1 cellular context compared by ENCODE assay signal in the genomic region with DNA sequence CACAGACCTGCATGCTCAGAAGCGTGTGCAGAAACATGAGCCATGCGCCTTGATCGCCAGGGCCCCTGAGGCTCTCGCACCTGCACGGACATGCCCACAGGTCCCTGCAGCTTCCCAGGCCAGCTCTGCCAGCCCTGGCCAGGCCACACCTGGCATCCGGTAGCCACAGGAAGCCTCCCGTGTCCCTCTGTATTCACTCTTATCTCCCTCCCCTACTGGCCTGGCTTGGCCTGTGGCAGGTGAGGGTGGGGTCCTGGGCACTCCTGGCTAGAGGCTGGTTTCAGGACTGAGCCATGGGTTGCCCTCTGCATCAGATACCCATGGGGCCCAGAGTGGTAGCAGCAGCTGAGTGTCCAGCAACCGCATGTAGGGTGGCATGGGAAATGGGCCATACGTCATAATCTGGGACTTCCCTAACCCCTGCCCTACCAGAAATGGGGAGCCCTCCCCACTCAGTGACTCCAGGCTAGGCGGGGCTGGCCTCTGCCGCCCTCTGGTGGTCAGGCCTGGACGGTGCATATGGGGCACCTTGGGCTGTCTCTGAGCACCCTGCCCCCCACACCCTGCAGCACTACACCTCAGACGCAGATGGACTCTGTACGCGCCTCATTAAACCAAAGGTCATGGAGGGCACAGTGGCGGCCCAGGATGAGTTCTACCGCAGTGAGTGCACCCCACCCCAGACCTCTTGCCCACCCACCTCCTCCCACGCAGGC.
TF ChIP-seq lines count a peak whose summit lies in the region.

No MANE protein-coding gene starts in this region.

TF ChIP-seq in K562, 482 proteins besides CTCF, POLR2A, EP300 and RAD21 (continued from another document and continues in another):
- TF ChIP-seq, protein P1, sequence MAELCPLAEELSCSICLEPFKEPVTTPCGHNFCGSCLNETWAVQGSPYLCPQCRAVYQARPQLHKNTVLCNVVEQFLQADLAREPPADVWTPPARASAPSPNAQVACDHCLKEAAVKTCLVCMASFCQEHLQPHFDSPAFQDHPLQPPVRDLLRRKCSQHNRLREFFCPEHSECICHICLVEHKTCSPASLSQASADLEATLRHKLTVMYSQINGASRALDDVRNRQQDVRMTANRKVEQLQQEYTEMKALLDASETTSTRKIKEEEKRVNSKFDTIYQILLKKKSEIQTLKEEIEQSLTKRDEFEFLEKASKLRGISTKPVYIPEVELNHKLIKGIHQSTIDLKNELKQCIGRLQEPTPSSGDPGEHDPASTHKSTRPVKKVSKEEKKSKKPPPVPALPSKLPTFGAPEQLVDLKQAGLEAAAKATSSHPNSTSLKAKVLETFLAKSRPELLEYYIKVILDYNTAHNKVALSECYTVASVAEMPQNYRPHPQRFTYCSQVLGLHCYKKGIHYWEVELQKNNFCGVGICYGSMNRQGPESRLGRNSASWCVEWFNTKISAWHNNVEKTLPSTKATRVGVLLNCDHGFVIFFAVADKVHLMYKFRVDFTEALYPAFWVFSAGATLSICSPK (IDR thresholded peaks at IDR 0.05; ENCODE audit: borderline replicate concordance), result no peak
- no peak for TF ChIP-seq BMI1 (IDR thresholded peaks at IDR 0.05; ENCODE audit: low read length)
- no peak; the same call in 1 of the 2 replicates for TF ChIP-seq ZBTB7A (IDR thresholded peaks at IDR 0.05; ENCODE audit: borderline replicate concordance, control insufficient read depth, low read depth, low read length)
- no peak for TF ChIP-seq NR1H2 (CRISPR knock-in tag; IDR thresholded peaks at IDR 0.05)
- no peak for TF ChIP-seq ETV5 (CRISPR knock-in tag; IDR thresholded peaks at IDR 0.05; ENCODE audit: low read depth)
- TF ChIP-seq, protein P2, sequence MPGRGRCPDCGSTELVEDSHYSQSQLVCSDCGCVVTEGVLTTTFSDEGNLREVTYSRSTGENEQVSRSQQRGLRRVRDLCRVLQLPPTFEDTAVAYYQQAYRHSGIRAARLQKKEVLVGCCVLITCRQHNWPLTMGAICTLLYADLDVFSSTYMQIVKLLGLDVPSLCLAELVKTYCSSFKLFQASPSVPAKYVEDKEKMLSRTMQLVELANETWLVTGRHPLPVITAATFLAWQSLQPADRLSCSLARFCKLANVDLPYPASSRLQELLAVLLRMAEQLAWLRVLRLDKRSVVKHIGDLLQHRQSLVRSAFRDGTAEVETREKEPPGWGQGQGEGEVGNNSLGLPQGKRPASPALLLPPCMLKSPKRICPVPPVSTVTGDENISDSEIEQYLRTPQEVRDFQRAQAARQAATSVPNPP (IDR thresholded peaks at IDR 0.05; ENCODE audit: borderline replicate concordance, insufficient read depth, insufficient read length), result no peak
- no peak for TF ChIP-seq BCOR (IDR thresholded peaks at IDR 0.05)
- TF ChIP-seq, protein P3, sequence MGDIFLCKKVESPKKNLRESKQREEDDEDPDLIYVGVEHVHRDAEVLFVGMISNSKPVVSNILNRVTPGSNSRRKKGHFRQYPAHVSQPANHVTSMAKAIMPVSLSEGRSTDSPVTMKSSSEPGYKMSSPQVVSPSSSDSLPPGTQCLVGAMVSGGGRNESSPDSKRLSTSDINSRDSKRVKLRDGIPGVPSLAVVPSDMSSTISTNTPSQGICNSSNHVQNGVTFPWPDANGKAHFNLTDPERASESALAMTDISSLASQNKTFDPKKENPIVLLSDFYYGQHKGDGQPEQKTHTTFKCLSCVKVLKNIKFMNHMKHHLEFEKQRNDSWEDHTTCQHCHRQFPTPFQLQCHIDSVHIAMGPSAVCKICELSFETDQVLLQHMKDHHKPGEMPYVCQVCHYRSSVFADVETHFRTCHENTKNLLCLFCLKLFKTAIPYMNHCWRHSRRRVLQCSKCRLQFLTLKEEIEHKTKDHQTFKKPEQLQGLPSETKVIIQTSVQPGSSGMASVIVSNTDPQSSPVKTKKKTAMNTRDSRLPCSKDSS (IDR thresholded peaks at IDR 0.05; ENCODE audit: low read depth, partially characterized antibody), result no peak
- no peak for TF ChIP-seq CBFA2T3 (IDR thresholded peaks at IDR 0.05)
- TF ChIP-seq, protein P4, sequence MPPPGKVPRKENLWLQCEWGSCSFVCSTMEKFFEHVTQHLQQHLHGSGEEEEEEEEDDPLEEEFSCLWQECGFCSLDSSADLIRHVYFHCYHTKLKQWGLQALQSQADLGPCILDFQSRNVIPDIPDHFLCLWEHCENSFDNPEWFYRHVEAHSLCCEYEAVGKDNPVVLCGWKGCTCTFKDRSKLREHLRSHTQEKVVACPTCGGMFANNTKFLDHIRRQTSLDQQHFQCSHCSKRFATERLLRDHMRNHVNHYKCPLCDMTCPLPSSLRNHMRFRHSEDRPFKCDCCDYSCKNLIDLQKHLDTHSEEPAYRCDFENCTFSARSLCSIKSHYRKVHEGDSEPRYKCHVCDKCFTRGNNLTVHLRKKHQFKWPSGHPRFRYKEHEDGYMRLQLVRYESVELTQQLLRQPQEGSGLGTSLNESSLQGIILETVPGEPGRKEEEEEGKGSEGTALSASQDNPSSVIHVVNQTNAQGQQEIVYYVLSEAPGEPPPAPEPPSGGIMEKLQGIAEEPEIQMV (tag; conservative IDR thresholded peaks at IDR 0.05; ENCODE audit: low read depth), result no peak
- no peak; the same call in 1 of the 2 replicates for TF ChIP-seq MIER1 (IDR thresholded peaks at IDR 0.05; ENCODE audit: low read depth)
- no peak for TF ChIP-seq HSF4 (CRISPR knock-in tag; IDR thresholded peaks at IDR 0.05; ENCODE audit: borderline replicate concordance)
- TF ChIP-seq ZNF24 (IDR thresholded peaks at IDR 0.05), result peak; percentile 58; the same call in 1 of the 2 replicates
- no peak for TF ChIP-seq FOS (IDR thresholded peaks at IDR 0.05; ENCODE audit: extremely low read depth, insufficient read length)
- TF ChIP-seq ZBTB8A (IDR thresholded peaks at IDR 0.05; ENCODE audit: partially characterized antibody), result no peak
- peak; percentile 75 for TF ChIP-seq ESRRA (IDR thresholded peaks at IDR 0.05; ENCODE audit: borderline replicate concordance, low read depth)
- TF ChIP-seq SLC30A9 (CRISPR knock-in tag; IDR thresholded peaks at IDR 0.05), result no peak
- TF ChIP-seq HOXB6 (CRISPR knock-in tag; IDR thresholded peaks at IDR 0.05; ENCODE audit: borderline replicate concordance), result no peak
- no peak for TF ChIP-seq TSC22D4 (tag; IDR thresholded peaks at IDR 0.05)
- 0 out of 4 replicates have a peak, but pooled peaks of 1 of the 2 experiments have one; percentile 35 for TF ChIP-seq RCOR1 (IDR thresholded peaks at IDR 0.05; ENCODE audit: borderline replicate concordance in 1 of 2, low read depth in 2 of 2, low read length in 2 of 2)
- no peak for TF ChIP-seq ZFP1 (CRISPR knock-in tag; IDR thresholded peaks at IDR 0.05)
- TF ChIP-seq CREB1 (IDR thresholded peaks at IDR 0.05), result no peak
- TF ChIP-seq CREB1 (CRISPR knock-in tag; IDR thresholded peaks at IDR 0.05), result no peak
- TF ChIP-seq LCOR (CRISPR knock-in tag; IDR thresholded peaks at IDR 0.05), result no peak
- TF ChIP-seq POLR3A (IDR thresholded peaks at IDR 0.05; ENCODE audit: borderline replicate concordance, extremely low read depth, insufficient read depth, insufficient read length), result no peak
- TF ChIP-seq CBX1 (IDR thresholded peaks at IDR 0.05; ENCODE audit: low read depth), result no peak
- TF ChIP-seq POLR2AphosphoS2 (IDR thresholded peaks at IDR 0.05; ENCODE audit: low read length), result peak; percentile 46; the same call in 1 of the 2 replicates
- TF ChIP-seq, protein P5, sequence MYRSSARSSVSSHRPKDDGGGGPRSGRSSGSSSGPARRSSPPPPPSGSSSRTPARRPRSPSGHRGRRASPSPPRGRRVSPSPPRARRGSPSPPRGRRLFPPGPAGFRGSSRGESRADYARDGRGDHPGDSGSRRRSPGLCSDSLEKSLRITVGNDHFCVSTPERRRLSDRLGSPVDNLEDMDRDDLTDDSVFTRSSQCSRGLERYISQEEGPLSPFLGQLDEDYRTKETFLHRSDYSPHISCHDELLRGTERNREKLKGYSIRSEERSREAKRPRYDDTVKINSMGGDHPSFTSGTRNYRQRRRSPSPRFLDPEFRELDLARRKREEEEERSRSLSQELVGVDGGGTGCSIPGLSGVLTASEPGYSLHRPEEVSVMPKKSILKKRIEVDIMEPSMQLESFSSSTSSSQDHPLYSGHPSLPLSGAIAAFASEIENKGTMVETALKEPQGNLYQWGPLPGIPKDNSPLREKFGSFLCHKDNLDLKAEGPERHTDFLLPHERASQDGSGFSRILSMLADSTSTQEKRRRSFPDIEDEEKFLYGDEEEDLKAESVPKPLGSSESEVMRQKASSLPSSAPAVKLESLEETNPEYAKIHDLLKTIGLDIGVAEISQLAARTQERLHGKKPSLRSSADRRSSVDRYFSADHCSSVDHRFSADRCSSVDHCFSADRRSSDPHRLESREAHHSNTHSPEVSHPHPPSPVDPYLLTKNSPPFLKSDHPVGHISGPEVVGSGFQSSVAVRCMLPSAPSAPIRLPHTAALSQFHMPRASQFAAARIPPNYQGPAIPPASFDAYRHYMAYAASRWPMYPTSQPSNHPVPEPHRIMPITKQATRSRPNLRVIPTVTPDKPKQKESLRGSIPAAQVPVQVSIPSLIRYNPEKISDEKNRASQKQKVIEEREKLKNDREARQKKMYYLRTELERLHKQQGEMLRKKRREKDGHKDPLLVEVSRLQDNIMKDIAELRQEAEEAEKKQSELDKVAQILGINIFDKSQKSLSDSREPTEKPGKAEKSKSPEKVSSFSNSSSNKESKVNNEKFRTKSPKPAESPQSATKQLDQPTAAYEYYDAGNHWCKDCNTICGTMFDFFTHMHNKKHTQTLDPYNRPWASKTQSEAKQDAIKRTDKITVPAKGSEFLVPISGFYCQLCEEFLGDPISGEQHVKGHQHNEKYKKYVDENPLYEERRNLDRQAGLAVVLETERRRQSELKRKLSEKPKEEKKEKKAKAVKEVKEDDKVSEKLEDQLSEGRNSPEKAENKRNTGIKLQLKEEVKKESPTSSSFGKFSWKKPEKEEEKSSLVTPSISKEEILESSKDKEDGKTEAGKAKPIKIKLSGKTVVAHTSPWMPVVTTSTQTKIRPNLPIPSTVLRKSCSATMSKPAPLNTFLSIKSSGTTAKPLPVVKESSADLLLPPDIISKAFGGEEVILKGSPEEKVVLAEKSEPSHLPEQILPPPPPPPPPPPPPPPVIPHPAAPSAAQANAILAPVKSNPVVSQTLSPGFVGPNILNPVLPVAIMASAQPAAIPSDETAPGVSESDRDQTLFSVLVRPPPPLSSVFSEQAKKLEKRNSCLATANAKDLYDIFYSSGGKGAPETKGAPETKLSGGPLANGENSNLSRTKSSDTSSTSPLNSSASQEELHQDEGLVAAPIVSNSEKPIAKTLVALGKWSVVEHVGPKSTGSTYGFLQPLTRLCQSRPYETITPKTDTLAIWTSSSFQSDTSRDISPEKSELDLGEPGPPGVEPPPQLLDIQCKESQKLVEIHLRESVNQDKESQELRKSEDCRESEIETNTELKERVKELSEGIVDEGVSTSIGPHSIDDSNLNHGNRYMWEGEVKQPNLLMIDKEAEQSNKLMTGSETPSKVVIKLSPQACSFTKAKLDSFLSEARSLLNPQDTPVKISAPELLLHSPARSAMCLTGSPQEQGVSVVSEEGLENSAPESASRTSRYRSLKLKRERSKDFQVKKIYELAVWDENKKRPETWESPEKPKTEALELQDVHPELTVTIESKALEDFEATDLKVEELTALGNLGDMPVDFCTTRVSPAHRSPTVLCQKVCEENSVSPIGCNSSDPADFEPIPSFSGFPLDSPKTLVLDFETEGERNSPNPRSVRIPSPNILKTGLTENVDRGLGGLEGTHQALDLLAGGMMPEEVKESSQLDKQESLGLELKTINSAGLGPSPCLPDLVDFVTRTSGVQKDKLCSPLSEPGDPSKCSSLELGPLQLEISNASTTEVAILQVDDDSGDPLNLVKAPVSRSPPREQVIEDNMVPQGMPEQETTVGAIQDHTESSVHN (IDR thresholded peaks at IDR 0.05; ENCODE audit: borderline replicate concordance in 1 of 2, low read depth in 1 of 2), result no peak
- no peak for TF ChIP-seq SMAD3 (CRISPR knock-in tag; conservative IDR thresholded peaks at IDR 0.05)
- no peak for TF ChIP-seq DMBX1 (CRISPR knock-in tag; IDR thresholded peaks at IDR 0.05; ENCODE audit: borderline replicate concordance)
- TF ChIP-seq MCM5 (IDR thresholded peaks at IDR 0.05; ENCODE audit: low read depth), result no peak
- no peak for TF ChIP-seq HNRNPLL (IDR thresholded peaks at IDR 0.05; ENCODE audit: low read depth, low read length, poor library complexity, severe bottlenecking)
- TF ChIP-seq DIDO1 (tag; IDR thresholded peaks at IDR 0.05; ENCODE audit: low read depth), result no peak
- TF ChIP-seq, protein P6, sequence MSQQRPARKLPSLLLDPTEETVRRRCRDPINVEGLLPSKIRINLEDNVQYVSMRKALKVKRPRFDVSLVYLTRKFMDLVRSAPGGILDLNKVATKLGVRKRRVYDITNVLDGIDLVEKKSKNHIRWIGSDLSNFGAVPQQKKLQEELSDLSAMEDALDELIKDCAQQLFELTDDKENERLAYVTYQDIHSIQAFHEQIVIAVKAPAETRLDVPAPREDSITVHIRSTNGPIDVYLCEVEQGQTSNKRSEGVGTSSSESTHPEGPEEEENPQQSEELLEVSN (IDR thresholded peaks at IDR 0.05; ENCODE audit: borderline replicate concordance in 1 of 2, extremely low read depth in 1 of 2, insufficient read depth in 1 of 2, insufficient read length in 1 of 2, low read depth in 1 of 2, low read length in 1 of 2, poor library complexity in 1 of 2, severe bottlenecking in 1 of 2), result no peak
- no peak for TF ChIP-seq HMG20B (CRISPR knock-in tag; IDR thresholded peaks at IDR 0.05)
- TF ChIP-seq DNMT1 (IDR thresholded peaks at IDR 0.05), result no peak
- TF ChIP-seq NR2C2 (CRISPR knock-in tag; IDR thresholded peaks at IDR 0.05), result 0 out of 2 replicates have a peak, but pooled peaks have one; percentile 41
- TF ChIP-seq NR2C2 (tag; IDR thresholded peaks at IDR 0.05), result no peak
- no peak for TF ChIP-seq FOXJ2 (tag; IDR thresholded peaks at IDR 0.05)
- TF ChIP-seq SP1 (CRISPR knock-in tag; IDR thresholded peaks at IDR 0.05), result no peak
- TF ChIP-seq ZSCAN32 (CRISPR knock-in tag; IDR thresholded peaks at IDR 0.05), result no peak
- 0 out of 4 replicates have a peak, but pooled peaks of 1 of the 2 experiments have one; percentile 11 for TF ChIP-seq TBL1XR1 (IDR thresholded peaks at IDR 0.05; ENCODE audit: low read length in 2 of 2)
- TF ChIP-seq GATAD2B (IDR thresholded peaks at IDR 0.05; ENCODE audit: borderline replicate concordance), result no peak
- TF ChIP-seq SREBF1 (IDR thresholded peaks at IDR 0.05; ENCODE audit: borderline replicate concordance, low read depth, low read length), result no peak
- TF ChIP-seq TAF15 (IDR thresholded peaks at IDR 0.05; ENCODE audit: low read depth, low read length), result no peak
- TF ChIP-seq CHD1 (IDR thresholded peaks at IDR 0.05; ENCODE audit: low read length), result no peak
- TF ChIP-seq, protein P7, sequence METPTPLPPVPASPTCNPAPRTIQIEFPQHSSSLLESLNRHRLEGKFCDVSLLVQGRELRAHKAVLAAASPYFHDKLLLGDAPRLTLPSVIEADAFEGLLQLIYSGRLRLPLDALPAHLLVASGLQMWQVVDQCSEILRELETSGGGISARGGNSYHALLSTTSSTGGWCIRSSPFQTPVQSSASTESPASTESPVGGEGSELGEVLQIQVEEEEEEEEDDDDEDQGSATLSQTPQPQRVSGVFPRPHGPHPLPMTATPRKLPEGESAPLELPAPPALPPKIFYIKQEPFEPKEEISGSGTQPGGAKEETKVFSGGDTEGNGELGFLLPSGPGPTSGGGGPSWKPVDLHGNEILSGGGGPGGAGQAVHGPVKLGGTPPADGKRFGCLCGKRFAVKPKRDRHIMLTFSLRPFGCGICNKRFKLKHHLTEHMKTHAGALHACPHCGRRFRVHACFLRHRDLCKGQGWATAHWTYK (CRISPR knock-in tag; IDR thresholded peaks at IDR 0.05), result no peak
- no peak for TF ChIP-seq FIP1L1 (IDR thresholded peaks at IDR 0.05; ENCODE audit: low read depth, low read length, poor library complexity, severe bottlenecking)
- TF ChIP-seq EZH2 (IDR thresholded peaks at IDR 0.05; ENCODE audit: borderline replicate concordance, low read depth, low read length), result no peak
- no peak for TF ChIP-seq ZNF764 (CRISPR knock-in tag; IDR thresholded peaks at IDR 0.05; ENCODE audit: low read depth)
- TF ChIP-seq KLF13 (tag; IDR thresholded peaks at IDR 0.05; ENCODE audit: borderline replicate concordance, low read depth), result no peak
- TF ChIP-seq NR2C1 (IDR thresholded peaks at IDR 0.05), result no peak
- TF ChIP-seq NR2C1 (tag; IDR thresholded peaks at IDR 0.05), result no peak
